ENCODE assay signal across 8 cellular contexts in the genomic region with DNA sequence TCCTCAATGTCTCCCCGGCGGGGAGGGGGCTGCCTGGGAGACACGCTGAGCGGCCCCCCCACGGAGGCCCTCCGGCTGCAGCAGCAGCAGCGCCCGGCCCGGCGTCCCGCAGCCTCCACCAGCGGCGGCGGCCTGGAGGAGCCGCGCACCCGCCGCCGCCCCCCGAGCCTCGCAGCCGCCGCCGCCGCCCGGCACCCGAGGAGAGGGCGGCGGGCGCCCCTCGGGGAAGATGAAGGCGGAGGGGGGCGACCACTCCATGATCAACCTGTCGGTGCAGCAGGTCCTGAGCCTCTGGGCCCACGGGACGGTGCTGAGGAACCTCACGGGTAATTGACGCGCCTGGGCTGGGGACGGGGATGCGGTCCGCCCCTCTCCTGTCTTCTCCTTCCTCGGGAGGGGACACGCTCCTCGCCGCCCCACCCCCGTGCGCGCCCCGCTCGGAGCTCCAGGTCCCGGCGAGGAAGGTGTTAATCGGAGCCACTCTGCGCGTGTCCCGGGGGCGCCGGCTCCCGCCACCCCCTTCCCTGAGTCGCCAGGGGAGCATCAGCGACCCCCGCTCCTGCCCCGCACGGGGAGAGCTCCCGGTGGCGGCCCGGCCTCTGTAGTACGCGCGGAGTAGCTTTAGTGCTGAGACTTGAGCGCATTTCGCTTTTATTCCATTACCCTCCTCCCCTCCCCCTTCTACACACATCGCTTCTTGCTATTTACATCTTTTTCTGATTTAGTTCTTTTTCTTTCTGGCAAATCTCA. TPM values are rescaled to one million over a fixed set of nuclear protein-coding genes. Genes with fewer than 3 reads are reported as not detected.
DNase-seq lines count a peak whose midpoint lies in the region; ATAC-seq and TF ChIP-seq lines count a peak whose summit lies in the region.

No MANE protein-coding gene starts in this region.

- H3K4me3 ChIP-seq in HUES48 (ENCODE audit: low read depth, low read length): peak overlapping the region; percentile 79
- H3K4me3 ChIP-seq in WERI-Rb-1 (ENCODE audit: low read depth, low read length): peak overlapping the region; percentile 77

- peak; percentile 27 for DNase-seq in DMS53 treated with DMSO at 0.1 percent for 48 hours (lab: John Stamatoyannopoulos, UW; ENCODE audit: unreplicated experiment)
- DNase-seq in WERI-Rb-1: peak; percentile 58
- DNase-seq in cerebellum (ENCODE audit: low spot score): peak; percentile 34
- DNase-seq in left colon: peak; percentile 30 to 41
- DNase-seq in stimulated activated CD4-positive, alpha-beta T cell treated with anti-CD3 and anti-CD28 coated beads, Interleukin-2, amount 100 ng/mL, for 24 hours: peak; percentile 28 to 31
- no peak for DNase-seq in kidney glomerular epithelial cell (lab: John Stamatoyannopoulos, UW)

- no peak overlapping the region; the same call in 1 of the 2 replicates for H3K9ac ChIP-seq in HUES48 (ENCODE audit: low read depth, low read length)

- ATAC-seq in GM21367 (IDR thresholded peaks at IDR 0.05; ENCODE audit: unreplicated experiment) (peak; percentile 10), left colon (peak; percentile 13)

- 0 out of 2 replicates have a peak, but pooled peaks have one; percentile 0 for TF ChIP-seq CTCF in WERI-Rb-1 (IDR thresholded peaks at IDR 0.05; ENCODE audit: low read depth, low read length)

- no peaks in the 10 kb centered on the region for H3K9me3 ChIP-seq in HUES48 (ENCODE audit: control insufficient read depth, insufficient read depth, low read length)
- no peaks in the 10 kb centered on the region for H3K9me3 ChIP-seq in WERI-Rb-1 (ENCODE audit: severe bottlenecking)

- intact Hi-C loops in left colon (cut with DNase I, micrococcal nuclease): no loop called here

- no peaks in the 10 kb centered on the region for H3K36me3 ChIP-seq in HUES48 (ENCODE audit: control insufficient read depth, insufficient read depth, low read length)
- peaks cover 14% of the 10 kb centered on the region for H3K36me3 ChIP-seq in WERI-Rb-1

- H3K27ac ChIP-seq in HUES48 (ENCODE audit: low read depth, low read length) (no peak overlapping the region), WERI-Rb-1 (peak overlapping the region; percentile 91)

- H3K27me3 ChIP-seq in HUES48 (ENCODE audit: control insufficient read depth, insufficient read depth, low read length): peaks cover 47% of the 10 kb centered on the region
- H3K27me3 ChIP-seq in WERI-Rb-1 (ENCODE audit: insufficient read depth, low read depth, severe bottlenecking): no peaks in the 10 kb centered on the region

- peaks cover 15% of the 10 kb centered on the region; the same call in 1 of the 2 replicates for H3K4me1 ChIP-seq in HUES48 (ENCODE audit: control insufficient read depth, insufficient read depth, low read length)

RNA-seq across cellular contexts. Expression of a gene that starts 0.7 kb away (rescaled TPM):
- total RNA-seq in cerebellum (42.9 TPM), left colon (1 to 10 TPM; 1.6 to 2.5 TPM)

Comparison
In these comparisons a context has a peak if more than half of its experiments do, and no peak if none do; other contexts are left out.
1. RNA of a gene that starts 0.7 kb away (total RNA-seq): 42.9 TPM in cerebellum (single experiment); 1.6 to 2.5 TPM in left colon; every median in the first group is over 10 times any median in the second.